11 cellular contexts compared by ENCODE assay signal in genomic region chr19:51172223-51172622, GRCh38. TPM values are rescaled to one million over a fixed set of nuclear protein-coding genes. Genes with fewer than 3 reads are reported as not detected.
"Had no signal": no experiment of that assay in that cellular context is flagged by ENCODE, and none has a peak within 500 bp of the region (broad histone marks: within the 10 kb centered on the region; RNA-seq: fewer than 3 reads in every experiment).

No MANE protein-coding gene starts in this region.

- H3K9me3 ChIP-seq: HAP-1 had no signal

- DNase-seq: GM23248, GOT3, H7, H9, HCEC 1CT, HFFc6 had no signal

- H3K4me3 ChIP-seq: GM23248, GM23338, HAP-1 had no signal

- H2AFZ ChIP-seq: GM23248, GM23338 had no signal

- H3K9ac ChIP-seq: GM23248 had no signal

- ATAC-seq: GM23338, HCT116 had no signal

- H3K36me3 ChIP-seq: HAP-1 had no signal

- FAIRE-seq: H1 had no signal

- H3K27ac ChIP-seq: GM23248 had no signal

- H3K4me1 ChIP-seq: HAP-1 had no signal

- H3K4me2 ChIP-seq: GM23338 had no signal

RNA-seq across cellular contexts. Expression of gene SIGLEC7, which starts 30.1 kb away (rescaled TPM):
- total RNA-seq: GM23248, GM23338, H1, H4, H7, H9, HFFc6 had no signal
- polyA plus RNA-seq: GM23248, GM23338, H1 had no signal

RNA-seq across cellular contexts. Expression of gene SIGLEC9, which starts 47.5 kb away (rescaled TPM):
- total RNA-seq: GM23248, GM23338, H1, H4, H7, H9, HFFc6 had no signal
- polyA plus RNA-seq: GM23248, GM23338, H1 had no signal

RNA-seq across cellular contexts. Expression of gene CD33, which starts 52.7 kb away (rescaled TPM):
- total RNA-seq: GM23248, H1, HFFc6 had no signal
- polyA plus RNA-seq: GM23338 had no signal
